Comparison of ENCODE assay signal across 2 cellular contexts in genomic region chr19:40026597-40026970, GRCh38.
TF ChIP-seq lines count a peak whose summit lies in the region.

No MANE protein-coding gene starts in this region.

TF ChIP-seq in liver, 16 proteins besides CTCF, POLR2A, EP300 and RAD21:
- TF ChIP-seq EGR1 (IDR thresholded peaks at IDR 0.05; ENCODE audit: low read depth in 2 of 2) (no peak), NR2F2 (IDR thresholded peaks at IDR 0.05) (no peak), FOXA2 (IDR thresholded peaks at IDR 0.05) (no peak), ATF3 (IDR thresholded peaks at IDR 0.05) (no peak), HNF4A (conservative IDR thresholded peaks at IDR 0.05) (no peak), REST (IDR thresholded peaks at IDR 0.05) (no peak), RXRA (IDR thresholded peaks at IDR 0.05) (no peak), YY1 (IDR thresholded peaks at IDR 0.05) (no peak), FOXA1 (IDR thresholded peaks at IDR 0.05) (no peak)

TF ChIP-seq in K562, 482 proteins besides CTCF, POLR2A, EP300 and RAD21:
- no peak for TF ChIP-seq ZNF175 (CRISPR knock-in tag; IDR thresholded peaks at IDR 0.05; ENCODE audit: low read depth)
- TF ChIP-seq ZC3H11A (IDR thresholded peaks at IDR 0.05; ENCODE audit: low read depth, low read length): no peak
- no peak for TF ChIP-seq GTF2F1 (IDR thresholded peaks at IDR 0.05; ENCODE audit: low read depth, low read length)
- no peak for TF ChIP-seq ZBTB7A (IDR thresholded peaks at IDR 0.05; ENCODE audit: borderline replicate concordance, control insufficient read depth, low read depth, low read length)
- TF ChIP-seq ZNF609 (CRISPR knock-in tag; IDR thresholded peaks at IDR 0.05; ENCODE audit: borderline replicate concordance): no peak
- no peak for TF ChIP-seq NR1H2 (CRISPR knock-in tag; IDR thresholded peaks at IDR 0.05)
- TF ChIP-seq FOXM1 (IDR thresholded peaks at IDR 0.05; ENCODE audit: low read depth): no peak
- no peak for TF ChIP-seq FOXM1 (CRISPR knock-in tag; IDR thresholded peaks at IDR 0.05; ENCODE audit: low read depth)
- no peak for TF ChIP-seq ZNF121 (CRISPR knock-in tag; conservative IDR thresholded peaks at IDR 0.05)
- no peak for TF ChIP-seq VEZF1 (CRISPR knock-in tag; IDR thresholded peaks at IDR 0.05)
- no peak for TF ChIP-seq ZNF277 (CRISPR knock-in tag; IDR thresholded peaks at IDR 0.05; ENCODE audit: borderline replicate concordance)
- no peak for TF ChIP-seq ZBTB2 (IDR thresholded peaks at IDR 0.05)
- TF ChIP-seq HMBOX1 (IDR thresholded peaks at IDR 0.05): no peak
- TF ChIP-seq SRSF3 (IDR thresholded peaks at IDR 0.05; ENCODE audit: insufficient read depth, low read length): no peak
- no peak for TF ChIP-seq CHAMP1 (IDR thresholded peaks at IDR 0.05)
- no peak for TF ChIP-seq RNF219 (CRISPR knock-in tag; IDR thresholded peaks at IDR 0.05)
- no peak for TF ChIP-seq GTF2B (IDR thresholded peaks at IDR 0.05; ENCODE audit: extremely low read depth, insufficient read length)
- TF ChIP-seq ZNF232 (CRISPR knock-in tag; IDR thresholded peaks at IDR 0.05): no peak
- TF ChIP-seq HSF4 (CRISPR knock-in tag; IDR thresholded peaks at IDR 0.05; ENCODE audit: borderline replicate concordance): no peak
- TF ChIP-seq THRB (CRISPR knock-in tag; conservative IDR thresholded peaks at IDR 0.05): no peak
